In the genomic region with DNA sequence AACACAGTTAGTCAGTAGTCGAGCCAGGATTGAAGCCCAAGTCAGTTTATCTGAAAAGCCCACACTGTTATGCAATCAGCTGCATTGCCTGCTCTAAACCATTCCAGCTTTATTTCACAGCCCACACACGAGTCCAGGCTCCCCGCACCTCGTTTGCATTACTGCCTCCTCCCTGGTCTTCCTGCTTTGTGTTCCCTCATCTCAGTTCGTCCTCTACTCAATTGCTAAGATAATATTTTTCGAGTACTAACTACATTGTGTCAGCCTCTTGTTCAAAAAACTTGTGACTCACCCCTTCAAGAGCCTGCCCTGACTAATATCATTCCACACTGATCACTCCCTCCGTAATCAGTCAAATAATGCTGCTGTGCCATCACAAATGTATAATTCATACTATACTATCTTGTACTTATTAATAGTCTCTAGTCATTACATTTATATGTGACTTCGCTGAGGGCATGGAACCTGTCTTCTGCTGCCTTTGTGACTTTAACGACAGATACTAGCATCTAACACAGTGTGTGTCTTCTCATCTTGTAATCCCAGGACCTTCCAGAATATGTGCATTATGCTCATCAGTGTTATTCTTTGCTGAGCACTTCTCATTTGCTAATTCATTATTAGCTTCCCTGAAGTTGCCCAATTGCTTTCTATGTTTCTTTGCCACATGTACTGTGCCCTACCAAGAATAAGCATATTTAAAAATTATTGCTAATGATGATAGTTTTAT, we compare ENCODE assay signal across 9 cellular contexts. TPM values are rescaled to one million over a fixed set of nuclear protein-coding genes. Genes with fewer than 3 reads are reported as not detected.
DNase-seq lines count a peak whose midpoint lies in the region; ATAC-seq and TF ChIP-seq lines count a peak whose summit lies in the region.
"Had no signal": no experiment of that assay in that cellular context is flagged by ENCODE, and none has a peak within 500 bp of the region (broad histone marks: within the 10 kb centered on the region; RNA-seq: fewer than 3 reads in every experiment).

No MANE protein-coding gene starts in this region.

- no peak for TF ChIP-seq CTCF in fibroblast of villous mesenchyme (IDR thresholded peaks at IDR 0.05; ENCODE audit: insufficient read depth, low read depth, low read length)

- POLR2A ChIA-PET in HEK293T (lab: Yijun Ruan, JAX) = no interaction called here

- DNase-seq in HCEC 1CT = peak; percentile 89
- peak; percentile 48 for DNase-seq in RPMI7951 (ENCODE audit: low read depth)
- DNase-seq in fibroblast of villous mesenchyme (ENCODE audit: low read depth) = peak; percentile 59
- peak; percentile 73 for DNase-seq in stromal cell of bone marrow (ENCODE audit: low read depth)
- no peak for DNase-seq in HEK293T (ENCODE audit: extremely low spot score)
- DNase-seq in GOT3 (lab: John Stamatoyannopoulos, UW) = no peak
- DNase-seq: activated T-cell treated with anti-CD3 and anti-CD28 coated beads, Interleukin-2, amount 50 U/mL, for 4 hours; MM.1S had no signal

- H3K4me3 ChIP-seq in fibroblast of villous mesenchyme (ENCODE audit: low read depth, low read length) = no peak overlapping the region

- no peak for ATAC-seq in GM21529 (IDR thresholded peaks at IDR 0.05; ENCODE audit: unreplicated experiment)

- CTCF ChIA-PET in HEK293T (lab: Yijun Ruan, JAX) = no interaction called here

TF ChIP-seq in HEK293T, 16 proteins besides CTCF, POLR2A, EP300 and RAD21:
- TF ChIP-seq FOXM1 (IDR thresholded peaks at IDR 0.05; ENCODE audit: borderline replicate concordance) = no peak
- no peak for TF ChIP-seq LEF1 (IDR thresholded peaks at IDR 0.05; ENCODE audit: borderline replicate concordance)
- no peak for TF ChIP-seq L3MBTL2 (conservative IDR thresholded peaks at IDR 0.05)
- no peak for TF ChIP-seq ELF4 (IDR thresholded peaks at IDR 0.05)
- no peak for TF ChIP-seq HDGF (IDR thresholded peaks at IDR 0.05; ENCODE audit: borderline replicate concordance)
- TF ChIP-seq BHLHE40 (IDR thresholded peaks at IDR 0.05; ENCODE audit: borderline replicate concordance) = no peak
- TF ChIP-seq FOXA1 (IDR thresholded peaks at IDR 0.05) = no peak
- no peak for TF ChIP-seq CTBP1 (IDR thresholded peaks at IDR 0.05; ENCODE audit: borderline replicate concordance)
- no peak for TF ChIP-seq FOXK2 (IDR thresholded peaks at IDR 0.05)
- TF ChIP-seq ZNF384 (IDR thresholded peaks at IDR 0.05) = no peak
- no peak for TF ChIP-seq ARNT (IDR thresholded peaks at IDR 0.05)
- no peak for TF ChIP-seq NFRKB (IDR thresholded peaks at IDR 0.05)
- no peak for TF ChIP-seq TARDBP (IDR thresholded peaks at IDR 0.05)
- no peak for TF ChIP-seq SP1 (IDR thresholded peaks at IDR 0.05)
- no peak for TF ChIP-seq SUZ12 (IDR thresholded peaks at IDR 0.05)
- TF ChIP-seq, protein P1, sequence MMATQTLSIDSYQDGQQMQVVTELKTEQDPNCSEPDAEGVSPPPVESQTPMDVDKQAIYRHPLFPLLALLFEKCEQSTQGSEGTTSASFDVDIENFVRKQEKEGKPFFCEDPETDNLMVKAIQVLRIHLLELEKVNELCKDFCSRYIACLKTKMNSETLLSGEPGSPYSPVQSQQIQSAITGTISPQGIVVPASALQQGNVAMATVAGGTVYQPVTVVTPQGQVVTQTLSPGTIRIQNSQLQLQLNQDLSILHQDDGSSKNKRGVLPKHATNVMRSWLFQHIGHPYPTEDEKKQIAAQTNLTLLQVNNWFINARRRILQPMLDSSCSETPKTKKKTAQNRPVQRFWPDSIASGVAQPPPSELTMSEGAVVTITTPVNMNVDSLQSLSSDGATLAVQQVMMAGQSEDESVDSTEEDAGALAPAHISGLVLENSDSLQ (IDR thresholded peaks at IDR 0.05) = no peak

RNA-seq across cellular contexts. Expression of gene WDFY2, which starts 26.2 kb away (rescaled TPM):
- 3.4 and 3.8 TPM in 2 replicates for total RNA-seq in RPMI7951 (2014; rRNA removed; shearing (Covaris generic))
- 6.0 and 8.1 TPM in 2 replicates for total RNA-seq in fibroblast of villous mesenchyme

Comparison
In these comparisons a context has a peak if more than half of its experiments do, and no peak if none do; other contexts are left out.
1. DNase-seq: peak in HCEC 1CT (single experiment), RPMI7951 (single experiment), fibroblast of villous mesenchyme (single experiment) and stromal cell of bone marrow (single experiment); none in HEK293T (single experiment) and GOT3 (single experiment).